8 cellular contexts compared by ENCODE assay signal in the genomic region with DNA sequence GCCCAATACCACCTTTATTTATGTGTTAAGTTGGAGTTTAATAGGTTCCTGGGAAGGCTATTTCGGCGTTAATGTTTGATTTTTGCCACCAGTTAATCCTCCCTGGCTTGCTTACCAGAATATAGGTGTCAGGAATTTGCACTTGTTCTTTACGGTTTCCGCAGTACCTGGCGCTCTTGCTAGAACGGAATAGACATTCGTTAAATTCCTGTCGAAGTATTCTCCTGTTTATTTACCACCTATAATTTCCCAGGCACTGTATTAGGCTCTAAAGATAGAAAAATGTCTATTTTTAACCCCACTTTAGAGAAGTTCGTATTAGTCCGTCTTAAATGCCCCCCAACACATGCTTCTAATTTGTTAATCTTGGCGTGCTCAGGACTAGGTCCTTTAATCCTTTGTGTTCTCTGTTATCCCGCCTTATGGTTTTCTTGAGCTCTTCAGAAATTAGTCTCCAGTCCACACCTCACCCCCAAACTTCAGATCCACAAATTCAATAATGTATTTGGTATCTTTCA. TPM values are rescaled to one million over a fixed set of nuclear protein-coding genes. Genes with fewer than 3 reads are reported as not detected.
DNase-seq lines count a peak whose midpoint lies in the region; ATAC-seq and TF ChIP-seq lines count a peak whose summit lies in the region.

No MANE protein-coding gene starts in this region.

- H3K36me3 Mint-ChIP-seq in CD8-positive, alpha-beta T cell = no peaks in the 10 kb centered on the region
- no peaks in the 10 kb centered on the region for H3K36me3 Mint-ChIP-seq in natural killer cell treated with Interleukin-12 subunit alpha and Interleukin-12 subunit beta and Interleukin-15 and Interleukin-18, amount 100 ng/mL, for 72 hours

- peaks cover 44% of the 10 kb centered on the region for H3K79me2 ChIP-seq in mammary epithelial cell (ENCODE audit: insufficient read depth, low read length)

- dilution Hi-C loops in mammary epithelial cell (cut with HindIII; ENCODE audit: low sequenced_read_pairs) = no loop called here

- H3K27me3 Mint-ChIP-seq in CD8-positive, alpha-beta T cell (ENCODE audit: low read depth) = no peaks in the 10 kb centered on the region
- peaks cover 2 to 6% of the 10 kb centered on the region in 2 donors for H3K27me3 Mint-ChIP-seq in natural killer cell treated with Interleukin-12 subunit alpha and Interleukin-12 subunit beta and Interleukin-15 and Interleukin-18, amount 100 ng/mL, for 72 hours

- in situ Hi-C loops in mammary epithelial cell (cut with MboI; ENCODE audit: low sequenced_read_pairs in 2 of 2) = no loop called here

- WGBS in mammary epithelial cell (ENCODE audit: low coverage, missing lambda C conversion rate) = 15% methylated on average over 12 of the region's 12 CpGs

- peak overlapping the region; percentile 73 for H3K9ac ChIP-seq in mammary epithelial cell (ENCODE audit: insufficient read depth, low read length)

- peak overlapping the region; percentile 85 for H3K4me3 ChIP-seq in CD8-positive, alpha-beta T cell (ENCODE audit: low read depth, low read length)
- peak overlapping the region; percentile 82 to 93 (median 87) for H3K4me3 ChIP-seq in mammary epithelial cell (replicated peaks in 1 of 3; ENCODE audit: insufficient read depth in 1 of 3, low read depth in 2 of 3, low read length in 3 of 3)

- peak overlapping the region; percentile 12 for H3K27ac ChIP-seq in CD8-positive, alpha-beta T cell (ENCODE audit: low read depth, low read length)
- peak overlapping the region; percentile 60 for H3K27ac ChIP-seq in mammary epithelial cell (ENCODE audit: insufficient read depth, low read depth, low read length)

- H3K4me1 ChIP-seq in CD8-positive, alpha-beta T cell (ENCODE audit: insufficient read depth, low read length) = peaks cover 7% of the 10 kb centered on the region
- H3K4me1 ChIP-seq in mammary epithelial cell (ENCODE audit: insufficient read depth, low read length) = peaks cover 11% of the 10 kb centered on the region

- intact Hi-C loops in CD8-positive, alpha-beta T cell (cut with DNase I, micrococcal nuclease) = loop anchor here (2.0 to 10.0 kb wide), 5 partner anchors 159 to 985 kb away; a partner anchor contains a TSS
- intact Hi-C loops in mammary epithelial cell (cut with micrococcal nuclease) = no loop called here

- H3K4me2 ChIP-seq in mammary epithelial cell (ENCODE audit: insufficient read depth, low read depth, low read length) = peak overlapping the region; percentile 92

- no peaks in the 10 kb centered on the region for H3K9me3 Mint-ChIP-seq in CD8-positive, alpha-beta T cell
- H3K9me3 Mint-ChIP-seq in natural killer cell treated with Interleukin-12 subunit alpha and Interleukin-12 subunit beta and Interleukin-15 and Interleukin-18, amount 100 ng/mL, for 72 hours = no peaks in the 10 kb centered on the region

- CTCF ChIA-PET in CD8-positive, alpha-beta T cell (lab: Charles Lee) = no interaction called here
- CTCF ChIA-PET in mammary epithelial cell (lab: Charles Lee; ENCODE audit: low non-redundant PET) = no interaction called here

- ATAC-seq in CD8-positive, alpha-beta T cell = no peak
- ATAC-seq in HG03432 (IDR thresholded peaks at IDR 0.05; ENCODE audit: unreplicated experiment) (peak; percentile 0), GM19324 (IDR thresholded peaks at IDR 0.05; ENCODE audit: low FRiP score, unreplicated experiment) (no peak), GM21526 (IDR thresholded peaks at IDR 0.05; ENCODE audit: low FRiP score, unreplicated experiment) (no peak), HG03139 (IDR thresholded peaks at IDR 0.05; ENCODE audit: unreplicated experiment) (no peak)
- ATAC-seq in natural killer cell treated with Interleukin-12 subunit alpha and Interleukin-12 subunit beta and Interleukin-15 and Interleukin-18, amount 100 ng/mL, for 72 hours = no peak

- H2AFZ ChIP-seq in mammary epithelial cell (ENCODE audit: low read depth, low read length) = peak overlapping the region; percentile 100

- POLR2A ChIA-PET in CD8-positive, alpha-beta T cell (lab: Charles Lee) = interaction anchor here (1.1 kb wide), 1 partner anchor 877 kb away, joined by 3 read pairs; no protein-coding TSS in a partner anchor

- no peaks in the 10 kb centered on the region for H3K36me3 ChIP-seq in CD8-positive, alpha-beta T cell (ENCODE audit: insufficient read depth, low read length)
- H3K36me3 ChIP-seq in mammary epithelial cell (ENCODE audit: insufficient read depth, low read length) = no peaks in the 10 kb centered on the region

- H3K4me3 Mint-ChIP-seq in CD8-positive, alpha-beta T cell = peak overlapping the region; percentile 86
- peak overlapping the region; percentile 80 for H3K4me3 Mint-ChIP-seq in natural killer cell treated with Interleukin-12 subunit alpha and Interleukin-12 subunit beta and Interleukin-15 and Interleukin-18, amount 100 ng/mL, for 72 hours

- no TSS peak for BruUV-seq in mammary epithelial cell (replicated peaks; lab: Mats Ljungman, UMichigan)

- H3K4me1 Mint-ChIP-seq in CD8-positive, alpha-beta T cell (ENCODE audit: low read depth) = peaks cover 13% of the 10 kb centered on the region
- peaks cover 12 to 23% of the 10 kb centered on the region in 2 donors for H3K4me1 Mint-ChIP-seq in natural killer cell treated with Interleukin-12 subunit alpha and Interleukin-12 subunit beta and Interleukin-15 and Interleukin-18, amount 100 ng/mL, for 72 hours (ENCODE audit: low read depth in 2 of 2)

- H4K20me1 ChIP-seq in mammary epithelial cell (ENCODE audit: insufficient read depth, low read length) = no peaks in the 10 kb centered on the region

- H3K27ac Mint-ChIP-seq in CD8-positive, alpha-beta T cell = no peak overlapping the region
- H3K27ac Mint-ChIP-seq in natural killer cell treated with Interleukin-12 subunit alpha and Interleukin-12 subunit beta and Interleukin-15 and Interleukin-18, amount 100 ng/mL, for 72 hours = peak overlapping the region; percentile 31 to 78

- TF ChIP-seq CTCF in CD8-positive, alpha-beta T cell (IDR thresholded peaks at IDR 0.05) = no peak
- TF ChIP-seq CTCF in mammary epithelial cell (conservative IDR thresholded peaks at IDR 0.05 in 1 of 2, IDR thresholded peaks at IDR 0.05 in 1 of 2; ENCODE audit: extremely low read depth in 1 of 2, insufficient read depth in 1 of 2, low read depth in 1 of 2, low read length in 2 of 2) = no peak

- DNase-seq in CD8-positive, alpha-beta T cell = no peak
- DNase-seq in mammary epithelial cell (no peak), HT-29 (ENCODE audit: low spot score) (no peak)
- no peak for DNase-seq in natural killer cell treated with Interleukin-12 subunit alpha and Interleukin-12 subunit beta and Interleukin-15 and Interleukin-18, amount 100 ng/mL, for 72 hours (ENCODE audit: low spot score)

- no peaks in the 10 kb centered on the region for H3K9me3 ChIP-seq in CD8-positive, alpha-beta T cell (ENCODE audit: low read length)
- no peaks in the 10 kb centered on the region for H3K9me3 ChIP-seq in mammary epithelial cell (replicated peaks; ENCODE audit: insufficient read depth, low read length)

- H3K27me3 ChIP-seq in CD8-positive, alpha-beta T cell (ENCODE audit: insufficient read depth, low read length) = no peaks in the 10 kb centered on the region
- no peaks in the 10 kb centered on the region for H3K27me3 ChIP-seq in mammary epithelial cell (ENCODE audit: insufficient read depth, low read length)

RNA-seq across cellular contexts. Expression of a gene that starts 0.6 kb away (rescaled TPM):
- under 1 TPM; 0.72 to 0.81 TPM for total RNA-seq in CD8-positive, alpha-beta T cell
- total RNA-seq in mammary epithelial cell = 1 to 10 TPM; 2.2 to 7.2 TPM
- 1.7 TPM for polyA plus RNA-seq in mammary epithelial cell
- not detected for polyA minus RNA-seq in mammary epithelial cell
- total RNA-seq in natural killer cell treated with Interleukin-12 subunit alpha and Interleukin-12 subunit beta and Interleukin-15 and Interleukin-18, amount 100 ng/mL, for 72 hours = 10 to 100 TPM; 12.0 to 43.5 TPM
- 6.3 and 8.9 TPM in 2 replicates for total RNA-seq in HT-29 (2014; rRNA removed; shearing (Covaris generic))

RNA-seq across cellular contexts. Expression of a gene that starts 46.7 kb away (rescaled TPM):
- under 1 TPM; 0.19 to 0.46 TPM for total RNA-seq in CD8-positive, alpha-beta T cell
- 1 to 10 TPM in 1 of 2 donors, under 1 TPM in 1; 0.45 to 1.2 TPM for total RNA-seq in mammary epithelial cell
- polyA plus RNA-seq in mammary epithelial cell = 0.06 TPM
- not detected for polyA minus RNA-seq in mammary epithelial cell
- 1 to 10 TPM; 1.2 to 2.1 TPM for total RNA-seq in natural killer cell treated with Interleukin-12 subunit alpha and Interleukin-12 subunit beta and Interleukin-15 and Interleukin-18, amount 100 ng/mL, for 72 hours
- 0.03 TPM in 1 of 2 replicates, not detected in the other for total RNA-seq in HT-29 (2014; rRNA removed; shearing (Covaris generic))
